ENCODE assay signal across 16 cellular contexts in the genomic region with DNA sequence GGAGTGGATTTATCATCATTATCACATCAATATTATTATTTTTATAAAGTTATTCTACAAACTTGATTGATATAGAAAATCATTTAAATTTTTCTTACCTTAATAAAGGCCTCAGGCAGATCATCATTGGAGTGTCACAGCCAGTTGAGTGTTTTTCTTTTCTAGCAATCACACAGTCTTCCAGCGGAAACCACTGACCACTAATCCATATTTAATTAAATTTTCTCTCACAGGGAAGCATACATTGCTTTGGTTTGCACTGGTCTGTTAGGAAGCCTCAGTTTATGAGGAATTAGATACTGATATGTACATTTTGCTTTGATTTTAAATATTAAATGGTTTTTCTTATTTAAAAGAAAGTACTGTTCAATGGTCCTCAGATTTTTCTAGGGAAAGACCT. TPM values are rescaled to one million over a fixed set of nuclear protein-coding genes. Genes with fewer than 3 reads are reported as not detected.
A peak's percentile ranks its signal among the peaks of the same experiment; 100 is the strongest.
DNase-seq lines count a peak whose midpoint lies in the region; ATAC-seq and TF ChIP-seq lines count a peak whose summit lies in the region.
"Had no signal": no experiment of that assay in that cellular context is flagged by ENCODE, and none has a peak within 500 bp of the region (broad histone marks: within the 10 kb centered on the region; RNA-seq: fewer than 3 reads in every experiment).

No MANE protein-coding gene starts in this region.

- 8% methylated on average over 1 of the region's 1 CpG for WGBS in SK-N-SH (ENCODE audit: low lambda C conversion rate)

- TF ChIP-seq POLR2A in NB4 (IDR thresholded peaks at IDR 0.05; ENCODE audit: extremely low read depth, insufficient read length) = no peak

- no peak for TF ChIP-seq CTCF in NB4 (IDR thresholded peaks at IDR 0.05; ENCODE audit: low read depth, low read length)
- no peak for TF ChIP-seq CTCF in SK-N-SH (IDR thresholded peaks at IDR 0.05)
- no peak for TF ChIP-seq CTCF in neural progenitor cell (IDR thresholded peaks at IDR 0.05)

- H3K9me3 ChIP-seq in SK-N-SH (no peaks in the 10 kb centered on the region), neural progenitor cell (ENCODE audit: low read depth) (no peaks in the 10 kb centered on the region)
- H3K9me3 ChIP-seq: Caco-2 had no signal

- H3K27ac Mint-ChIP-seq in neural progenitor cell (peak overlapping the region; percentile 72), T-cell (no peak overlapping the region)
- H3K27ac Mint-ChIP-seq: CD4-positive, alpha-beta T cell; IgD-negative memory B cell had no signal

- H3K4me3 Mint-ChIP-seq in neural progenitor cell (no peak overlapping the region), T-cell (no peak overlapping the region)
- H3K4me3 Mint-ChIP-seq: CD4-positive, alpha-beta T cell; H9; IgD-negative memory B cell had no signal

- H3K4me1 Mint-ChIP-seq in neural progenitor cell (peaks cover 24% of the 10 kb centered on the region), T-cell (no peaks in the 10 kb centered on the region)
- H3K4me1 Mint-ChIP-seq: H9 had no signal

- no peak; the same call in 1 of the 2 replicates for TF ChIP-seq RAD21 in SK-N-SH (IDR thresholded peaks at IDR 0.05; ENCODE audit: low read length)

- H3K4me1 ChIP-seq in SK-N-SH (ENCODE audit: control insufficient read depth in 1 of 2, insufficient read depth in 2 of 2, low read depth in 1 of 2, low read length in 1 of 2) = peaks cover 0 to 6% of the 10 kb centered on the region in 2 experiments; a peak in 2 of 4 replicates
- peaks cover 12% of the 10 kb centered on the region for H3K4me1 ChIP-seq in neural progenitor cell
- H3K4me1 ChIP-seq: Caco-2 had no signal

- POLR2A ChIA-PET in SK-N-SH (lab: Yijun Ruan, JAX) = no interaction called here
- POLR2A ChIA-PET in T-cell (lab: Charles Lee) = no interaction called here

- H3K27me3 Mint-ChIP-seq in neural progenitor cell (ENCODE audit: insufficient read depth, low read depth) (peaks cover 2% of the 10 kb centered on the region), T-cell (peaks cover 0 to 7% of the 10 kb centered on the region in 2 donors)

- H3K27ac ChIP-seq in SK-N-SH (ENCODE audit: low read depth in 2 of 2, low read length in 1 of 2) = peak overlapping the region in 1 of 2 experiments; percentile 90; a peak in 2 of 4 replicates
- H3K27ac ChIP-seq in neural progenitor cell = peak overlapping the region; percentile 70
- H3K27ac ChIP-seq: C4-2B had no signal

- H3K36me3 Mint-ChIP-seq in neural progenitor cell (peaks cover 3% of the 10 kb centered on the region), T-cell (no peaks in the 10 kb centered on the region)

- H3K9ac ChIP-seq in SK-N-SH (no peak overlapping the region), neural progenitor cell (no peak overlapping the region)

- H3F3A ChIP-seq in SK-N-SH (replicated peaks; ENCODE audit: insufficient read depth) = no peaks in the 10 kb centered on the region
- H3F3A ChIP-seq in neural progenitor cell (ENCODE audit: low read depth) = peaks cover 17% of the 10 kb centered on the region

- DNase-seq in NB4 (ENCODE audit: low read depth) (peak; percentile 7), SK-N-SH (peak; percentile 69), neural progenitor cell (ENCODE audit: low spot score) (no peak), T-cell (no peak), NOMO-1 (lab: John Stamatoyannopoulos, UW; ENCODE audit: unreplicated experiment in 2 of 2) (no peak), SKM-1 treated with dmso at 0.1 percent for 144 hours (lab: John Stamatoyannopoulos, UW; ENCODE audit: unreplicated experiment) (no peak)
- DNase-seq: ACHN; Caco-2; CD4-positive, alpha-beta T cell; GDM1; H9 had no signal

- H3K36me3 ChIP-seq in SK-N-SH (replicated peaks in 1 of 2; ENCODE audit: control insufficient read depth in 1 of 2, insufficient read depth in 2 of 2, low read length in 1 of 2) (no peaks in the 10 kb centered on the region), neural progenitor cell (no peaks in the 10 kb centered on the region)

- CTCF ChIA-PET in SK-N-SH (lab: Yijun Ruan, JAX) (no interaction called here), T-cell (lab: Charles Lee) (interaction anchor here in 1 of 2 donors (0.6 kb wide), 1 partner anchor 19 kb away, joined by 5 read pairs; no protein-coding TSS in a partner anchor)

- no peaks in the 10 kb centered on the region for H3K27me3 ChIP-seq in SK-N-SH (ENCODE audit: insufficient read depth)
- no peaks in the 10 kb centered on the region for H3K27me3 ChIP-seq in neural progenitor cell

- H2AFZ ChIP-seq in SK-N-SH (ENCODE audit: low read depth) (no peak overlapping the region), neural progenitor cell (replicated peaks) (no peak overlapping the region)

- H3K9me3 Mint-ChIP-seq in neural progenitor cell = peaks cover 7% of the 10 kb centered on the region
- no peaks in the 10 kb centered on the region for H3K9me3 Mint-ChIP-seq in T-cell
- H3K9me3 Mint-ChIP-seq: CD4-positive, alpha-beta T cell; H9; IgD-negative memory B cell had no signal

- H3K79me2 ChIP-seq in SK-N-SH (ENCODE audit: insufficient read depth) (no peaks in the 10 kb centered on the region), neural progenitor cell (ENCODE audit: low read depth) (no peaks in the 10 kb centered on the region)

- no peaks in the 10 kb centered on the region for H3K9me2 ChIP-seq in SK-N-SH

- ATAC-seq in T-cell (replicated peaks in 1 of 4) = no peak
- ATAC-seq: HepG2 had no signal

- no peak overlapping the region for H3K4me3 ChIP-seq in NB4 (ENCODE audit: low read depth, low read length)
- H3K4me3 ChIP-seq in SK-N-SH (ENCODE audit: low read depth in 2 of 2, low read length in 1 of 2) = no peak overlapping the region
- H3K4me3 ChIP-seq in neural progenitor cell = no peak overlapping the region

- 0 out of 4 replicates have a peak, but pooled peaks of 1 of the 2 experiments have one; percentile 15 for TF ChIP-seq EP300 in SK-N-SH (IDR thresholded peaks at IDR 0.05; ENCODE audit: borderline replicate concordance in 1 of 2, low read depth in 1 of 2, low read length in 1 of 2)

- no peaks in the 10 kb centered on the region for H4K20me1 ChIP-seq in SK-N-SH (ENCODE audit: insufficient read depth)
- no peaks in the 10 kb centered on the region for H4K20me1 ChIP-seq in neural progenitor cell (ENCODE audit: low read depth)

- H3K4me2 ChIP-seq in SK-N-SH (no peak overlapping the region), neural progenitor cell (peak overlapping the region; percentile 48)

TF ChIP-seq in SK-N-SH, 30 proteins besides CTCF, POLR2A, EP300 and RAD21 (continues in another document):
- no peak for TF ChIP-seq MXI1 (IDR thresholded peaks at IDR 0.05; ENCODE audit: low read depth, low read length)
- TF ChIP-seq GABPA (IDR thresholded peaks at IDR 0.05; ENCODE audit: low read depth) = no peak
- TF ChIP-seq MEF2A (IDR thresholded peaks at IDR 0.05; ENCODE audit: borderline replicate concordance, low read depth) = no peak
- TF ChIP-seq TAF1 (IDR thresholded peaks at IDR 0.05; ENCODE audit: borderline replicate concordance, low read depth, low read length) = no peak
- no peak for TF ChIP-seq TEAD4 (IDR thresholded peaks at IDR 0.05; ENCODE audit: borderline replicate concordance, insufficient read depth)
- no peak for TF ChIP-seq NRF1 (IDR thresholded peaks at IDR 0.05; ENCODE audit: low read depth, low read length)
- TF ChIP-seq SMC3 (IDR thresholded peaks at IDR 0.05; ENCODE audit: low read depth, low read length) = no peak
- TF ChIP-seq GATA2 (CRISPR knock-in tag; IDR thresholded peaks at IDR 0.05) = no peak
- no peak for TF ChIP-seq JUND (IDR thresholded peaks at IDR 0.05)
- TF ChIP-seq, protein P1, sequence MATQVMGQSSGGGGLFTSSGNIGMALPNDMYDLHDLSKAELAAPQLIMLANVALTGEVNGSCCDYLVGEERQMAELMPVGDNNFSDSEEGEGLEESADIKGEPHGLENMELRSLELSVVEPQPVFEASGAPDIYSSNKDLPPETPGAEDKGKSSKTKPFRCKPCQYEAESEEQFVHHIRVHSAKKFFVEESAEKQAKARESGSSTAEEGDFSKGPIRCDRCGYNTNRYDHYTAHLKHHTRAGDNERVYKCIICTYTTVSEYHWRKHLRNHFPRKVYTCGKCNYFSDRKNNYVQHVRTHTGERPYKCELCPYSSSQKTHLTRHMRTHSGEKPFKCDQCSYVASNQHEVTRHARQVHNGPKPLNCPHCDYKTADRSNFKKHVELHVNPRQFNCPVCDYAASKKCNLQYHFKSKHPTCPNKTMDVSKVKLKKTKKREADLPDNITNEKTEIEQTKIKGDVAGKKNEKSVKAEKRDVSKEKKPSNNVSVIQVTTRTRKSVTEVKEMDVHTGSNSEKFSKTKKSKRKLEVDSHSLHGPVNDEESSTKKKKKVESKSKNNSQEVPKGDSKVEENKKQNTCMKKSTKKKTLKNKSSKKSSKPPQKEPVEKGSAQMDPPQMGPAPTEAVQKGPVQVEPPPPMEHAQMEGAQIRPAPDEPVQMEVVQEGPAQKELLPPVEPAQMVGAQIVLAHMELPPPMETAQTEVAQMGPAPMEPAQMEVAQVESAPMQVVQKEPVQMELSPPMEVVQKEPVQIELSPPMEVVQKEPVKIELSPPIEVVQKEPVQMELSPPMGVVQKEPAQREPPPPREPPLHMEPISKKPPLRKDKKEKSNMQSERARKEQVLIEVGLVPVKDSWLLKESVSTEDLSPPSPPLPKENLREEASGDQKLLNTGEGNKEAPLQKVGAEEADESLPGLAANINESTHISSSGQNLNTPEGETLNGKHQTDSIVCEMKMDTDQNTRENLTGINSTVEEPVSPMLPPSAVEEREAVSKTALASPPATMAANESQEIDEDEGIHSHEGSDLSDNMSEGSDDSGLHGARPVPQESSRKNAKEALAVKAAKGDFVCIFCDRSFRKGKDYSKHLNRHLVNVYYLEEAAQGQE (IDR thresholded peaks at IDR 0.05; ENCODE audit: low read depth, low read length) = no peak
- no peak for TF ChIP-seq RFX5 (IDR thresholded peaks at IDR 0.05; ENCODE audit: low read length)
- TF ChIP-seq POLR2AphosphoS5 (IDR thresholded peaks at IDR 0.05; ENCODE audit: low read depth, low read length) = no peak
- TF ChIP-seq FOXJ3 (CRISPR knock-in tag; IDR thresholded peaks at IDR 0.05) = 0 out of 2 replicates have a peak, but pooled peaks have one; percentile 4
- TF ChIP-seq, protein P2, sequence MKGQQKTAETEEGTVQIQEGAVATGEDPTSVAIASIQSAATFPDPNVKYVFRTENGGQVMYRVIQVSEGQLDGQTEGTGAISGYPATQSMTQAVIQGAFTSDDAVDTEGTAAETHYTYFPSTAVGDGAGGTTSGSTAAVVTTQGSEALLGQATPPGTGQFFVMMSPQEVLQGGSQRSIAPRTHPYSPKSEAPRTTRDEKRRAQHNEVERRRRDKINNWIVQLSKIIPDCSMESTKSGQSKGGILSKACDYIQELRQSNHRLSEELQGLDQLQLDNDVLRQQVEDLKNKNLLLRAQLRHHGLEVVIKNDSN (IDR thresholded peaks at IDR 0.05; ENCODE audit: borderline replicate concordance, low read depth) = no peak
- TF ChIP-seq RCOR1 (IDR thresholded peaks at IDR 0.05; ENCODE audit: low read length) = 0 out of 2 replicates have a peak, but pooled peaks have one; percentile 52
- TF ChIP-seq FOXM1 (IDR thresholded peaks at IDR 0.05; ENCODE audit: low read depth) = no peak

RNA-seq across cellular contexts. Expression of a gene that starts 6.7 kb away (rescaled TPM):
- not detected in 2 replicates for polyA plus RNA-seq in SK-N-SH (2012; rRNA removed)
- not detected in 2 replicates for polyA plus RNA-seq in SK-N-SH (2012; cell fraction: cytosol; rRNA removed)
- not detected in 2 replicates for polyA plus RNA-seq in SK-N-SH (2012; cell fraction: nucleus; rRNA removed)
- total RNA-seq in neural progenitor cell (ENCODE audit: low replicate concordance) (not detected in 2 replicates), T-cell (not detected)
- total RNA-seq: Caco-2; CD4-positive, alpha-beta T cell; H1; H9; HepG2 had no signal
- polyA plus RNA-seq: BJ, H1, HepG2, IgD-negative memory B cell had no signal

Comparison
In these comparisons a context has a peak if more than half of its experiments do, and no peak if none do; other contexts are left out.
1. DNase-seq: peak in NB4 (single experiment) and SK-N-SH (single experiment); none in neural progenitor cell (single experiment), T-cell (0 of 34), NOMO-1 (0 of 2) and SKM-1 treated with dmso at 0.1 percent for 144 hours (single experiment).